In genomic region chr12:131919366-131920156, GRCh38 we compare ENCODE assay signal across 23 cellular contexts.
"Had no signal": no experiment of that assay in that cellular context is flagged by ENCODE, and none has a peak within 500 bp of the region (broad histone marks: within the 10 kb centered on the region; RNA-seq: fewer than 3 reads in every experiment).

No MANE protein-coding gene starts in this region.

- H3K27ac ChIP-seq: cardiac muscle cell, epithelial cell of prostate, neutrophil, parathyroid adenoma, tibial nerve, uterus had no signal

- DNase-seq: activated B cell treated with CpG ODN at 0.5 μM for 24 hours; activated CD4-positive, alpha-beta memory T cell treated with anti-CD3 and anti-CD28 coated beads, Interleukin-2, amount 10 ng/mL, durations not matched to agents 7 days and 5 days; activated CD4-positive, alpha-beta T cell treated with anti-CD3 and anti-CD28 coated beads for 48 hours; activated CD8-positive, alpha-beta memory T cell treated with anti-CD3 and anti-CD28 coated beads, Interleukin-2, amount 10 ng/mL, durations not matched to agents 7 days and 5 days; activated naive CD8-positive, alpha-beta T cell treated with anti-CD3 and anti-CD28 coated beads for 36 hours; amniotic stem cell; endodermal cell; foreskin melanocyte; glutamatergic neuron; hippocampal formation; kidney; left ventricle myocardium superior; mucosa of descending colon; naive B cell; stimulated activated CD4-positive, alpha-beta T cell treated with anti-CD3 and anti-CD28 coated beads, Interleukin-2, amount 100 ng/mL, for 24 hours; T-cell; T-helper 9 cell; uterus had no signal

- H3K9me3 ChIP-seq: mucosa of descending colon, neutrophil, tibial nerve, uterus had no signal

- H3K27me3 ChIP-seq: cardiac muscle cell, tibial nerve, uterus had no signal

- H3K4me1 ChIP-seq: parathyroid adenoma, uterus had no signal

- H3K4me3 ChIP-seq: cardiac muscle cell, mucosa of descending colon, tibial nerve, uterus had no signal

- H3K36me3 ChIP-seq: uterus had no signal

- H2AFZ ChIP-seq: parathyroid adenoma had no signal

- H3K79me2 ChIP-seq: parathyroid adenoma had no signal

- ATAC-seq: activated CD8-positive, alpha-beta memory T cell treated with anti-CD3 and anti-CD28 coated beads, Interleukin-2, amount 10 ng/mL, durations not matched to agents 7 days and 5 days; left ventricle myocardium superior; mucosa of descending colon had no signal

- H3K9ac ChIP-seq: parathyroid adenoma had no signal
